Comparison of ENCODE assay signal across 1 cellular context in the genomic region with DNA sequence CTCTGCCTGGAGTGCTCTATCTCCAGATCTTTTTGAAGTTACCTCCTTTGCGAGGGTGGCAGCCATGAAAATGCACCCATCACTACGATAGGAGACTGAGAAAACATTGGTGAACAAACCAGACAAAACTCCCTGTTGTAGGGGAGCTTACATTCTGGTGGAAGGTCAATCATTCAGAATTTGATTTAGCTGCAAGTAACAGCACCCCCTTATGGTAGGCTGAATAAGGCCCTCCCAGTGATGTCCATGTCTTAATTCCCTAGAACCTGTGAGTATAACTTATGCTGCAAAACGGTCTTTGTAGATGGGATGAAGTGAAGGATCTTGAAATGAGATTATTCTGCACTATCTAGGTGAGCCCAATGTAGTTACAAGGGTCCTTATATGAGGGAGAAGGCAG.
TF ChIP-seq lines count a peak whose summit lies in the region.

No MANE protein-coding gene starts in this region.

TF ChIP-seq in A549, 52 proteins besides CTCF, POLR2A, EP300 and RAD21 (continued from another document):
- TF ChIP-seq, protein P1, sequence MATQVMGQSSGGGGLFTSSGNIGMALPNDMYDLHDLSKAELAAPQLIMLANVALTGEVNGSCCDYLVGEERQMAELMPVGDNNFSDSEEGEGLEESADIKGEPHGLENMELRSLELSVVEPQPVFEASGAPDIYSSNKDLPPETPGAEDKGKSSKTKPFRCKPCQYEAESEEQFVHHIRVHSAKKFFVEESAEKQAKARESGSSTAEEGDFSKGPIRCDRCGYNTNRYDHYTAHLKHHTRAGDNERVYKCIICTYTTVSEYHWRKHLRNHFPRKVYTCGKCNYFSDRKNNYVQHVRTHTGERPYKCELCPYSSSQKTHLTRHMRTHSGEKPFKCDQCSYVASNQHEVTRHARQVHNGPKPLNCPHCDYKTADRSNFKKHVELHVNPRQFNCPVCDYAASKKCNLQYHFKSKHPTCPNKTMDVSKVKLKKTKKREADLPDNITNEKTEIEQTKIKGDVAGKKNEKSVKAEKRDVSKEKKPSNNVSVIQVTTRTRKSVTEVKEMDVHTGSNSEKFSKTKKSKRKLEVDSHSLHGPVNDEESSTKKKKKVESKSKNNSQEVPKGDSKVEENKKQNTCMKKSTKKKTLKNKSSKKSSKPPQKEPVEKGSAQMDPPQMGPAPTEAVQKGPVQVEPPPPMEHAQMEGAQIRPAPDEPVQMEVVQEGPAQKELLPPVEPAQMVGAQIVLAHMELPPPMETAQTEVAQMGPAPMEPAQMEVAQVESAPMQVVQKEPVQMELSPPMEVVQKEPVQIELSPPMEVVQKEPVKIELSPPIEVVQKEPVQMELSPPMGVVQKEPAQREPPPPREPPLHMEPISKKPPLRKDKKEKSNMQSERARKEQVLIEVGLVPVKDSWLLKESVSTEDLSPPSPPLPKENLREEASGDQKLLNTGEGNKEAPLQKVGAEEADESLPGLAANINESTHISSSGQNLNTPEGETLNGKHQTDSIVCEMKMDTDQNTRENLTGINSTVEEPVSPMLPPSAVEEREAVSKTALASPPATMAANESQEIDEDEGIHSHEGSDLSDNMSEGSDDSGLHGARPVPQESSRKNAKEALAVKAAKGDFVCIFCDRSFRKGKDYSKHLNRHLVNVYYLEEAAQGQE (IDR thresholded peaks at IDR 0.05), result no peak
- no peak for TF ChIP-seq MAZ (IDR thresholded peaks at IDR 0.05; ENCODE audit: borderline replicate concordance, low read depth, low read length)
- no peak for TF ChIP-seq FOSB (CRISPR knock-in tag; IDR thresholded peaks at IDR 0.05)
